In genomic region chr7:116228241-116228640, GRCh38 we compare ENCODE assay signal across 23 cellular contexts. TPM values are rescaled to one million over a fixed set of nuclear protein-coding genes. Genes with fewer than 3 reads are reported as not detected.
DNase-seq lines count a peak whose midpoint lies in the region; ATAC-seq, FAIRE-seq and TF ChIP-seq lines count a peak whose summit lies in the region.
"Had no signal": no experiment of that assay in that cellular context is flagged by ENCODE, and none has a peak within 500 bp of the region (broad histone marks: within the 10 kb centered on the region; RNA-seq: fewer than 3 reads in every experiment).

No MANE protein-coding gene starts in this region.

- peaks cover 13% of the 10 kb centered on the region for H3K79me2 ChIP-seq in ACC112 (ENCODE audit: control insufficient read depth, insufficient read depth, low read length, unreplicated experiment)

- no peak for TF ChIP-seq CTCF in fibroblast of the aortic adventitia (IDR thresholded peaks at IDR 0.05; ENCODE audit: insufficient read depth, low read length)
- TF ChIP-seq CTCF in gastrocnemius medialis (IDR thresholded peaks at IDR 0.05 in 4 of 5, conservative IDR thresholded peaks at IDR 0.05 in 1 of 5) = no peak

- H3K9ac ChIP-seq in SK-N-MC (ENCODE audit: insufficient read length) = peak overlapping the region; percentile 66

- no peak for DNase-seq in SK-N-MC (ENCODE audit: low read depth, low spot score)
- peak; percentile 64 for DNase-seq in fibroblast of the aortic adventitia (ENCODE audit: low read depth)
- DNase-seq in gastrocnemius medialis = no peak
- DNase-seq in NCI-H146 treated with DMSO at 0.1 percent for 48 hours (lab: John Stamatoyannopoulos, UW; ENCODE audit: unreplicated experiment) = no peak
- no peak for DNase-seq in small intestine
- DNase-seq in NCI-H446 (lab: John Stamatoyannopoulos, UW) = no peak
- no peak for DNase-seq in T1000 (lab: John Stamatoyannopoulos, UW)
- DNase-seq: activated B cell treated with CpG ODN at 0.5 μM for 24 hours; activated CD4-positive, alpha-beta T cell treated with anti-CD3 and anti-CD28 coated beads, Interleukin-2, amount 50 U/mL, for 48 hours; activated gamma-delta T cell treated with Interleukin-2 at 50 U/mL for 16 hours; activated T-cell treated with anti-CD3 and anti-CD28 coated beads for 4 hours; DMS153; effector memory CD4-positive, alpha-beta T cell; GDM1; head of caudate nucleus; NCI-H146; NCI-H774; OCI-M1; SIG-M5; stimulated activated CD4-positive, alpha-beta T cell treated with anti-CD3 and anti-CD28 coated beads, Interleukin-15, amount 100 ng/mL, for 24 hours; substantia nigra had no signal

- H2AFZ ChIP-seq in ACC112 (ENCODE audit: low read length, unreplicated experiment) = no peak overlapping the region

- 76 to 87% (median 85%) methylated on average over 5 of the region's 5 CpGs for WGBS in small intestine, 3 donors

- in situ Hi-C loops in gastrocnemius medialis (cut with MboI; ENCODE audit: low sequenced_read_pairs in 4 of 4) = no loop called here

- H3K27ac ChIP-seq in ACC112 (ENCODE audit: low read depth, low read length) (peak overlapping the region; percentile 68), SK-N-MC (peak overlapping the region; percentile 97), gastrocnemius medialis (peak overlapping the region; percentile 50 to 73 (median 56)), small intestine (ENCODE audit: low read depth in 1 of 2, low read length in 1 of 2) (no peak overlapping the region)
- H3K27ac ChIP-seq: neutrophil had no signal

- H3K36me3 ChIP-seq in ACC112 (ENCODE audit: insufficient read depth, low read length) (no peaks in the 10 kb centered on the region), SK-N-MC (ENCODE audit: insufficient read depth, low read length) (0 out of 2 replicates have a peak, but pooled peaks cover 3% of the 10 kb centered on the region), gastrocnemius medialis (no peaks in the 10 kb centered on the region), small intestine (ENCODE audit: control insufficient read depth in 2 of 2, insufficient read depth in 2 of 2, low read length in 2 of 2) (no peaks in the 10 kb centered on the region)
- H3K36me3 ChIP-seq: neutrophil had no signal

- ATAC-seq in gastrocnemius medialis = no peak

- H3K27me3 ChIP-seq in ACC112 (ENCODE audit: insufficient read depth, low read length) = no peaks in the 10 kb centered on the region
- no peaks in the 10 kb centered on the region for H3K27me3 ChIP-seq in gastrocnemius medialis
- H3K27me3 ChIP-seq in small intestine (ENCODE audit: control insufficient read depth in 2 of 2, insufficient read depth in 2 of 2, low read length in 2 of 2) = no peaks in the 10 kb centered on the region
- H3K27me3 ChIP-seq: neutrophil had no signal

- H3K4me1 ChIP-seq in ACC112 (ENCODE audit: control insufficient read depth, insufficient read depth, low read length, unreplicated experiment) (peaks cover 88% of the 10 kb centered on the region), gastrocnemius medialis (peaks cover 19 to 25% of the 10 kb centered on the region in 2 donors), small intestine (ENCODE audit: control insufficient read depth in 2 of 2, insufficient read depth in 1 of 2, low read depth in 1 of 2, low read length in 1 of 2) (peaks cover 7 to 26% of the 10 kb centered on the region in 2 donors)

- H3K9me3 ChIP-seq in SK-N-MC (ENCODE audit: low read depth, low read length) (peaks cover under 1% of the 10 kb centered on the region; the same call in 1 of the 2 replicates), gastrocnemius medialis (no peaks in the 10 kb centered on the region), small intestine (ENCODE audit: control insufficient read depth, low read depth) (no peaks in the 10 kb centered on the region)
- H3K9me3 ChIP-seq: neutrophil had no signal

- no peak for TF ChIP-seq POLR2A in gastrocnemius medialis (IDR thresholded peaks at IDR 0.05)

- H3K4me3 ChIP-seq in ACC112 (ENCODE audit: low read depth, low read length) (no peak overlapping the region), SK-N-MC (peak overlapping the region; percentile 71), fibroblast of the aortic adventitia (ENCODE audit: low read depth, low read length) (no peak overlapping the region), gastrocnemius medialis (no peak overlapping the region), small intestine (ENCODE audit: low read depth in 1 of 2, low read length in 2 of 2) (no peak overlapping the region)

- no peak for FAIRE-seq in small intestine (lab: Jason Lieb, UNC)

- intact Hi-C loops in gastrocnemius medialis (cut with DNase I; ENCODE audit: low total_unique reads) = no loop called here

RNA-seq across cellular contexts. Expression of gene TES, which starts 17.9 kb away (rescaled TPM):
- total RNA-seq in fibroblast of the aortic adventitia (ENCODE audit: low replicate concordance) = 39.2 and 61.3 TPM in 2 replicates
- total RNA-seq in gastrocnemius medialis = 1 to 10 TPM; 4.9 to 8.7 (median 6.2) TPM
- 10 to 100 TPM; 43.2 to 69.7 (median 60.8) TPM for polyA plus RNA-seq in small intestine

Comparison
In these comparisons a context has a peak if more than half of its experiments do, and no peak if none do; other contexts are left out.
1. H3K27ac ChIP-seq: peak in ACC112 (single experiment), SK-N-MC (single experiment) and gastrocnemius medialis (4 of 4); none in small intestine (0 of 2).